In the genomic region with DNA sequence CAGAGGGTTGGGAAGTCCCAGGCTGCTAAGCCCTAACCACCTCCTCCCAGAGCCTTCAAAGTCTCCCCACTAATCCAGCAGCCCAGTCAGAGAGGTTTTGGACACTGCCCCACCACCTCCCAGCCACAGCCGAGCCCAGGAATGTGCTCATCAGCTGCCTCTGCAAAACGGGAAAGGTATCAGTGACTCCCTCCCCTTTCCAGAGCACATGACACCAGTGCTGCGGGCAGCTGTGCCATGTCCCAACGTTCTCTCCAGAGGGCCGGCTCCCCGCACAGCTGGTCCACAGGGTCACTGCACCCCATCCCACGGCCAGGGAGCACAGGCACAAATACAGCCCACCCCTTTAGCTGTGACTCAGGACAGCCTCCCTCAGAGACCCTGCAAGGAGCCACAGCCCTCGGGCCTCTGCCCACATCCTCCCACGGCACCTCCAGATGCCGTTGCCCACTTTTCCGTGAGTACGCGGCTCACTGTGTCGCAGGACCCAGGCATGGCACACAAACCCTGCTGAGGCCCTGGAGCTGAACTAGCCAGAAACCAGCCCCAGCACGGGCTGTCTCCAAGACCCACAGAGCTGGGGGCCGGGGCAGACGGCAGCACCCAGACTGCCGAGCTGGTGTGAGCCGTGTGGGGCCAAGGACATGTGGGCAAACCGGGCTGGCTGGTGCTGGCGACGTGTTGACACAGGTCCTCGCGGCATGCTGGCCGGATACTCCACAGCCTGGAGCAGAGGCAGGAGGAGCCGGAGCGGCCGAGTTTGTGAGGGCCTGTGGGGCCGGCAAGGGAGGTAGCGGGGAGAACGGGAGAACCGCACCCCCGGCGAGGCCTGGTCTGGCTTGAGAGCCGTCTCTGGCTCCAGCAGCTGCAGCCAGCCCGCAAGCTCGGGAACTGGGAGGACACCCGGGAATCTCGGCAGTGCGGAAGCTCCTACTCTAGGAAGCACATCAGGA, we compare ENCODE assay signal across 1 cellular context.
TF ChIP-seq lines count a peak whose summit lies in the region.

No MANE protein-coding gene starts in this region.

TF ChIP-seq in HepG2, 621 proteins besides CTCF, POLR2A, EP300 and RAD21 (continued from another document):
- TF ChIP-seq, protein P1, sequence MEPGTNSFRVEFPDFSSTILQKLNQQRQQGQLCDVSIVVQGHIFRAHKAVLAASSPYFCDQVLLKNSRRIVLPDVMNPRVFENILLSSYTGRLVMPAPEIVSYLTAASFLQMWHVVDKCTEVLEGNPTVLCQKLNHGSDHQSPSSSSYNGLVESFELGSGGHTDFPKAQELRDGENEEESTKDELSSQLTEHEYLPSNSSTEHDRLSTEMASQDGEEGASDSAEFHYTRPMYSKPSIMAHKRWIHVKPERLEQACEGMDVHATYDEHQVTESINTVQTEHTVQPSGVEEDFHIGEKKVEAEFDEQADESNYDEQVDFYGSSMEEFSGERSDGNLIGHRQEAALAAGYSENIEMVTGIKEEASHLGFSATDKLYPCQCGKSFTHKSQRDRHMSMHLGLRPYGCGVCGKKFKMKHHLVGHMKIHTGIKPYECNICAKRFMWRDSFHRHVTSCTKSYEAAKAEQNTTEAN (CRISPR knock-in tag; conservative IDR thresholded peaks at IDR 0.05): no peak
- TF ChIP-seq KMT2A (CRISPR knock-in tag; IDR thresholded peaks at IDR 0.05) (no peak), KDM2A (CRISPR knock-in tag; IDR thresholded peaks at IDR 0.05; ENCODE audit: borderline replicate concordance, low read depth) (peak; percentile 21; the same call in 1 of the 2 replicates), GABPA (IDR thresholded peaks at IDR 0.05; ENCODE audit: low read depth, low read length) (no peak), GABPA (CRISPR knock-in tag; IDR thresholded peaks at IDR 0.05; ENCODE audit: low read depth) (no peak), ZNF839 (CRISPR knock-in tag; IDR thresholded peaks at IDR 0.05; ENCODE audit: borderline replicate concordance) (no peak), ZNF124 (CRISPR knock-in tag; IDR thresholded peaks at IDR 0.05) (no peak), NFE2L2 (IDR thresholded peaks at IDR 0.05; ENCODE audit: low read length) (no peak), SKI (IDR thresholded peaks at IDR 0.05; ENCODE audit: partially characterized antibody) (no peak), ZNF780A (CRISPR knock-in tag; IDR thresholded peaks at IDR 0.05) (no peak), SETDB1 (CRISPR knock-in tag; IDR thresholded peaks at IDR 0.05; ENCODE audit: borderline replicate concordance) (no peak), SALL1 (CRISPR knock-in tag; IDR thresholded peaks at IDR 0.05) (peak; percentile 41; the same call in 1 of the 2 replicates), NFE2 (CRISPR knock-in tag; IDR thresholded peaks at IDR 0.05) (no peak), HOXA5 (CRISPR knock-in tag; IDR thresholded peaks at IDR 0.05) (no peak), ATF7 (IDR thresholded peaks at IDR 0.05) (no peak), ATF7 (CRISPR knock-in tag; IDR thresholded peaks at IDR 0.05) (no peak), HNRNPH1 (optimal IDR thresholded peaks at IDR 0.05; ENCODE audit: low read depth, low read length) (no peak), ZNF703 (CRISPR knock-in tag; IDR thresholded peaks at IDR 0.05; ENCODE audit: borderline replicate concordance) (no peak), U2AF2 (IDR thresholded peaks at IDR 0.05; ENCODE audit: low read depth, low read length) (no peak), ZFP36L1 (CRISPR knock-in tag; IDR thresholded peaks at IDR 0.05) (no peak), FOXK1 (CRISPR knock-in tag; IDR thresholded peaks at IDR 0.05; ENCODE audit: borderline replicate concordance, low read depth) (no peak), GTF2F1 (IDR thresholded peaks at IDR 0.05; ENCODE audit: low read length) (no peak), ZNF441 (CRISPR knock-in tag; IDR thresholded peaks at IDR 0.05; ENCODE audit: borderline replicate concordance) (no peak), CREM (IDR thresholded peaks at IDR 0.05) (no peak), CREM (CRISPR knock-in tag; IDR thresholded peaks at IDR 0.05) (no peak), ZSCAN12 (CRISPR knock-in tag; IDR thresholded peaks at IDR 0.05) (no peak), SMARCE1 (IDR thresholded peaks at IDR 0.05; ENCODE audit: borderline replicate concordance) (no peak), WIZ (CRISPR knock-in tag; IDR thresholded peaks at IDR 0.05) (no peak), FLYWCH1 (CRISPR knock-in tag; IDR thresholded peaks at IDR 0.05) (no peak), TEAD3 (CRISPR knock-in tag; optimal IDR thresholded peaks at IDR 0.05; ENCODE audit: borderline replicate concordance) (no peak), RBM22 (optimal IDR thresholded peaks at IDR 0.05; ENCODE audit: low read length) (no peak), ZNF615 (CRISPR knock-in tag; IDR thresholded peaks at IDR 0.05; ENCODE audit: borderline replicate concordance) (no peak), MAZ (IDR thresholded peaks at IDR 0.05; ENCODE audit: borderline replicate concordance, low read depth, low read length) (no peak), MAZ (CRISPR knock-in tag; IDR thresholded peaks at IDR 0.05; ENCODE audit: low read depth) (peak; percentile 23; the same call in 1 of the 2 replicates), IKZF1 (IDR thresholded peaks at IDR 0.05) (no peak), ZNF260 (CRISPR knock-in tag; IDR thresholded peaks at IDR 0.05; ENCODE audit: borderline replicate concordance, low read depth) (no peak), ZNF776 (CRISPR knock-in tag; IDR thresholded peaks at IDR 0.05) (no peak), ZNF552 (CRISPR knock-in tag; IDR thresholded peaks at IDR 0.05; ENCODE audit: borderline replicate concordance) (no peak), ZNF24 (IDR thresholded peaks at IDR 0.05) (no peak)
- TF ChIP-seq, protein P2, sequence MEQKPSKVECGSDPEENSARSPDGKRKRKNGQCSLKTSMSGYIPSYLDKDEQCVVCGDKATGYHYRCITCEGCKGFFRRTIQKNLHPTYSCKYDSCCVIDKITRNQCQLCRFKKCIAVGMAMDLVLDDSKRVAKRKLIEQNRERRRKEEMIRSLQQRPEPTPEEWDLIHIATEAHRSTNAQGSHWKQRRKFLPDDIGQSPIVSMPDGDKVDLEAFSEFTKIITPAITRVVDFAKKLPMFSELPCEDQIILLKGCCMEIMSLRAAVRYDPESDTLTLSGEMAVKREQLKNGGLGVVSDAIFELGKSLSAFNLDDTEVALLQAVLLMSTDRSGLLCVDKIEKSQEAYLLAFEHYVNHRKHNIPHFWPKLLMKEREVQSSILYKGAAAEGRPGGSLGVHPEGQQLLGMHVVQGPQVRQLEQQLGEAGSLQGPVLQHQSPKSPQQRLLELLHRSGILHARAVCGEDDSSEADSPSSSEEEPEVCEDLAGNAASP (CRISPR knock-in tag; IDR thresholded peaks at IDR 0.05; ENCODE audit: borderline replicate concordance): no peak
- TF ChIP-seq, protein P3, sequence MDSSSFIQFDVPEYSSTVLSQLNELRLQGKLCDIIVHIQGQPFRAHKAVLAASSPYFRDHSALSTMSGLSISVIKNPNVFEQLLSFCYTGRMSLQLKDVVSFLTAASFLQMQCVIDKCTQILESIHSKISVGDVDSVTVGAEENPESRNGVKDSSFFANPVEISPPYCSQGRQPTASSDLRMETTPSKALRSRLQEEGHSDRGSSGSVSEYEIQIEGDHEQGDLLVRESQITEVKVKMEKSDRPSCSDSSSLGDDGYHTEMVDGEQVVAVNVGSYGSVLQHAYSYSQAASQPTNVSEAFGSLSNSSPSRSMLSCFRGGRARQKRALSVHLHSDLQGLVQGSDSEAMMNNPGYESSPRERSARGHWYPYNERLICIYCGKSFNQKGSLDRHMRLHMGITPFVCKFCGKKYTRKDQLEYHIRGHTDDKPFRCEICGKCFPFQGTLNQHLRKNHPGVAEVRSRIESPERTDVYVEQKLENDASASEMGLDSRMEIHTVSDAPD (CRISPR knock-in tag; IDR thresholded peaks at IDR 0.05): peak; percentile 78; the same call in 1 of the 2 replicates
- TF ChIP-seq, protein P4, sequence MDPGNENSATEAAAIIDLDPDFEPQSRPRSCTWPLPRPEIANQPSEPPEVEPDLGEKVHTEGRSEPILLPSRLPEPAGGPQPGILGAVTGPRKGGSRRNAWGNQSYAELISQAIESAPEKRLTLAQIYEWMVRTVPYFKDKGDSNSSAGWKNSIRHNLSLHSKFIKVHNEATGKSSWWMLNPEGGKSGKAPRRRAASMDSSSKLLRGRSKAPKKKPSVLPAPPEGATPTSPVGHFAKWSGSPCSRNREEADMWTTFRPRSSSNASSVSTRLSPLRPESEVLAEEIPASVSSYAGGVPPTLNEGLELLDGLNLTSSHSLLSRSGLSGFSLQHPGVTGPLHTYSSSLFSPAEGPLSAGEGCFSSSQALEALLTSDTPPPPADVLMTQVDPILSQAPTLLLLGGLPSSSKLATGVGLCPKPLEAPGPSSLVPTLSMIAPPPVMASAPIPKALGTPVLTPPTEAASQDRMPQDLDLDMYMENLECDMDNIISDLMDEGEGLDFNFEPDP (CRISPR knock-in tag; conservative IDR thresholded peaks at IDR 0.05): 0 out of 2 replicates have a peak, but pooled peaks have one; percentile 49
- TF ChIP-seq, protein P5, sequence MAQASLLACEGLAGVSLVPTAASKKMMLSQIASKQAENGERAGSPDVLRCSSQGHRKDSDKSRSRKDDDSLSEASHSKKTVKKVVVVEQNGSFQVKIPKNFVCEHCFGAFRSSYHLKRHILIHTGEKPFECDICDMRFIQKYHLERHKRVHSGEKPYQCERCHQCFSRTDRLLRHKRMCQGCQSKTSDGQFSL (CRISPR knock-in tag; IDR thresholded peaks at IDR 0.05): no peak
- TF ChIP-seq, protein P6, sequence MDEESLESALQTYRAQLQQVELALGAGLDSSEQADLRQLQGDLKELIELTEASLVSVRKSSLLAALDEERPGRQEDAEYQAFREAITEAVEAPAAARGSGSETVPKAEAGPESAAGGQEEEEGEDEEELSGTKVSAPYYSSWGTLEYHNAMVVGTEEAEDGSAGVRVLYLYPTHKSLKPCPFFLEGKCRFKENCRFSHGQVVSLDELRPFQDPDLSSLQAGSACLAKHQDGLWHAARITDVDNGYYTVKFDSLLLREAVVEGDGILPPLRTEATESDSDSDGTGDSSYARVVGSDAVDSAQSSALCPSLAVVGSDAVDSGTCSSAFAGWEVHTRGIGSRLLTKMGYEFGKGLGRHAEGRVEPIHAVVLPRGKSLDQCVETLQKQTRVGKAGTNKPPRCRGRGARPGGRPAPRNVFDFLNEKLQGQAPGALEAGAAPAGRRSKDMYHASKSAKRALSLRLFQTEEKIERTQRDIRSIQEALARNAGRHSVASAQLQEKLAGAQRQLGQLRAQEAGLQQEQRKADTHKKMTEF (CRISPR knock-in tag; IDR thresholded peaks at IDR 0.05): no peak; the same call in 1 of the 2 replicates
- TF ChIP-seq, protein P7, sequence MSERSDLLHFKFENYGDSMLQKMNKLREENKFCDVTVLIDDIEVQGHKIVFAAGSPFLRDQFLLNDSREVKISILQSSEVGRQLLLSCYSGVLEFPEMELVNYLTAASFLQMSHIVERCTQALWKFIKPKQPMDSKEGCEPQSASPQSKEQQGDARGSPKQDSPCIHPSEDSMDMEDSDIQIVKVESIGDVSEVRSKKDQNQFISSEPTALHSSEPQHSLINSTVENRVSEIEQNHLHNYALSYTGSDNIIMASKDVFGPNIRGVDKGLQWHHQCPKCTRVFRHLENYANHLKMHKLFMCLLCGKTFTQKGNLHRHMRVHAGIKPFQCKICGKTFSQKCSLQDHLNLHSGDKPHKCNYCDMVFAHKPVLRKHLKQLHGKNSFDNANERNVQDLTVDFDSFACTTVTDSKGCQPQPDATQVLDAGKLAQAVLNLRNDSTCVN (CRISPR knock-in tag; IDR thresholded peaks at IDR 0.05; ENCODE audit: borderline replicate concordance): no peak
- TF ChIP-seq, protein P8, sequence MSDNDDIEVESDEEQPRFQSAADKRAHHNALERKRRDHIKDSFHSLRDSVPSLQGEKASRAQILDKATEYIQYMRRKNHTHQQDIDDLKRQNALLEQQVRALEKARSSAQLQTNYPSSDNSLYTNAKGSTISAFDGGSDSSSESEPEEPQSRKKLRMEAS (IDR thresholded peaks at IDR 0.05): no peak
- TF ChIP-seq, protein P9, sequence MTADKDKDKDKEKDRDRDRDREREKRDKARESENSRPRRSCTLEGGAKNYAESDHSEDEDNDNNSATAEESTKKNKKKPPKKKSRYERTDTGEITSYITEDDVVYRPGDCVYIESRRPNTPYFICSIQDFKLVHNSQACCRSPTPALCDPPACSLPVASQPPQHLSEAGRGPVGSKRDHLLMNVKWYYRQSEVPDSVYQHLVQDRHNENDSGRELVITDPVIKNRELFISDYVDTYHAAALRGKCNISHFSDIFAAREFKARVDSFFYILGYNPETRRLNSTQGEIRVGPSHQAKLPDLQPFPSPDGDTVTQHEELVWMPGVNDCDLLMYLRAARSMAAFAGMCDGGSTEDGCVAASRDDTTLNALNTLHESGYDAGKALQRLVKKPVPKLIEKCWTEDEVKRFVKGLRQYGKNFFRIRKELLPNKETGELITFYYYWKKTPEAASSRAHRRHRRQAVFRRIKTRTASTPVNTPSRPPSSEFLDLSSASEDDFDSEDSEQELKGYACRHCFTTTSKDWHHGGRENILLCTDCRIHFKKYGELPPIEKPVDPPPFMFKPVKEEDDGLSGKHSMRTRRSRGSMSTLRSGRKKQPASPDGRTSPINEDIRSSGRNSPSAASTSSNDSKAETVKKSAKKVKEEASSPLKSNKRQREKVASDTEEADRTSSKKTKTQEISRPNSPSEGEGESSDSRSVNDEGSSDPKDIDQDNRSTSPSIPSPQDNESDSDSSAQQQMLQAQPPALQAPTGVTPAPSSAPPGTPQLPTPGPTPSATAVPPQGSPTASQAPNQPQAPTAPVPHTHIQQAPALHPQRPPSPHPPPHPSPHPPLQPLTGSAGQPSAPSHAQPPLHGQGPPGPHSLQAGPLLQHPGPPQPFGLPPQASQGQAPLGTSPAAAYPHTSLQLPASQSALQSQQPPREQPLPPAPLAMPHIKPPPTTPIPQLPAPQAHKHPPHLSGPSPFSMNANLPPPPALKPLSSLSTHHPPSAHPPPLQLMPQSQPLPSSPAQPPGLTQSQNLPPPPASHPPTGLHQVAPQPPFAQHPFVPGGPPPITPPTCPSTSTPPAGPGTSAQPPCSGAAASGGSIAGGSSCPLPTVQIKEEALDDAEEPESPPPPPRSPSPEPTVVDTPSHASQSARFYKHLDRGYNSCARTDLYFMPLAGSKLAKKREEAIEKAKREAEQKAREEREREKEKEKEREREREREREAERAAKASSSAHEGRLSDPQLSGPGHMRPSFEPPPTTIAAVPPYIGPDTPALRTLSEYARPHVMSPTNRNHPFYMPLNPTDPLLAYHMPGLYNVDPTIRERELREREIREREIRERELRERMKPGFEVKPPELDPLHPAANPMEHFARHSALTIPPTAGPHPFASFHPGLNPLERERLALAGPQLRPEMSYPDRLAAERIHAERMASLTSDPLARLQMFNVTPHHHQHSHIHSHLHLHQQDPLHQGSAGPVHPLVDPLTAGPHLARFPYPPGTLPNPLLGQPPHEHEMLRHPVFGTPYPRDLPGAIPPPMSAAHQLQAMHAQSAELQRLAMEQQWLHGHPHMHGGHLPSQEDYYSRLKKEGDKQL (CRISPR knock-in tag; IDR thresholded peaks at IDR 0.05; ENCODE audit: low read depth): no peak
- TF ChIP-seq, protein P10, sequence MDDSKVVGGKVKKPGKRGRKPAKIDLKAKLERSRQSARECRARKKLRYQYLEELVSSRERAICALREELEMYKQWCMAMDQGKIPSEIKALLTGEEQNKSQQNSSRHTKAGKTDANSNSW (CRISPR knock-in tag; IDR thresholded peaks at IDR 0.05; ENCODE audit: borderline replicate concordance): no peak
